In the genomic region with DNA sequence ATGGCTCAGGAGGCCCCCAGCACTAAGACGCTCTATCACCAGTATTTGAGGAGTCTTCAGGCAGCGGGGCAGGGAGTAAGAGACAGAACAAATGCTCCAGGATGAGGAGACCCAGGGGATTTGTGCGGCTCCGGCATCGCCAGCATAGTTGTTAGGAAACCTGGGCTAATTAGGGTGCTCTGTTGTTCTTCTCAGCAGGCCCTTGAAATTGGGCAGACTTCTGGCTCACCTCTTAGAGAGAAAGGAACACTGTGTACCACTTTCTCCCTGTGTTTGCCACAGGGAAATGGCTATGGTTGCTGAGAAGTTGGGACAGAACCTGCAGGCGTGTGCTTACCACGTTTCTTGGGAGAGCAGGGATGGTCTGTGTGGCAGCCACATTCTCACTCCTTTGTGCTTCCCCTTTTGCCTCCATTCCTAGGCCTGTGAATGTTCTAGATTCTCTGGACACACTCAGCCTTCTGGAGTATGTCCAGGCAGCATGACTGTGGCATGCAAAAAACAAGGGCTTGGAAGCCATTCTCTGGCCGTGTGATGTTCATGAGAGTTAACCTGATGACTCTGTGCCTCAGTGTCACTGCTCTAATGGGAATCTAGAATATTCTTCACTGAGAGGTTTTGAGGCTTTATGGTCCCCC, we compare ENCODE assay signal across 1 cellular context.
TF ChIP-seq lines count a peak whose summit lies in the region.

No MANE protein-coding gene starts in this region.

TF ChIP-seq in IMR-90, 13 proteins besides CTCF, POLR2A, EP300 and RAD21 (continued from another document):
- TF ChIP-seq, protein P1, sequence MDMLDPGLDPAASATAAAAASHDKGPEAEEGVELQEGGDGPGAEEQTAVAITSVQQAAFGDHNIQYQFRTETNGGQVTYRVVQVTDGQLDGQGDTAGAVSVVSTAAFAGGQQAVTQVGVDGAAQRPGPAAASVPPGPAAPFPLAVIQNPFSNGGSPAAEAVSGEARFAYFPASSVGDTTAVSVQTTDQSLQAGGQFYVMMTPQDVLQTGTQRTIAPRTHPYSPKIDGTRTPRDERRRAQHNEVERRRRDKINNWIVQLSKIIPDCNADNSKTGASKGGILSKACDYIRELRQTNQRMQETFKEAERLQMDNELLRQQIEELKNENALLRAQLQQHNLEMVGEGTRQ (IDR thresholded peaks at IDR 0.05; ENCODE audit: low read depth, low read length), result no peak
- no peak for TF ChIP-seq CEBPB (IDR thresholded peaks at IDR 0.05; ENCODE audit: low read depth, low read length)
- TF ChIP-seq, protein P2, sequence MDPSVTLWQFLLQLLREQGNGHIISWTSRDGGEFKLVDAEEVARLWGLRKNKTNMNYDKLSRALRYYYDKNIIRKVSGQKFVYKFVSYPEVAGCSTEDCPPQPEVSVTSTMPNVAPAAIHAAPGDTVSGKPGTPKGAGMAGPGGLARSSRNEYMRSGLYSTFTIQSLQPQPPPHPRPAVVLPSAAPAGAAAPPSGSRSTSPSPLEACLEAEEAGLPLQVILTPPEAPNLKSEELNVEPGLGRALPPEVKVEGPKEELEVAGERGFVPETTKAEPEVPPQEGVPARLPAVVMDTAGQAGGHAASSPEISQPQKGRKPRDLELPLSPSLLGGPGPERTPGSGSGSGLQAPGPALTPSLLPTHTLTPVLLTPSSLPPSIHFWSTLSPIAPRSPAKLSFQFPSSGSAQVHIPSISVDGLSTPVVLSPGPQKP (IDR thresholded peaks at IDR 0.05; ENCODE audit: borderline replicate concordance, low read depth, low read length), result no peak
- no peak for TF ChIP-seq CHD1 (IDR thresholded peaks at IDR 0.05; ENCODE audit: low read depth, low read length)
- TF ChIP-seq BHLHE40 (IDR thresholded peaks at IDR 0.05; ENCODE audit: low read depth, low read length), result no peak
- no peak for TF ChIP-seq RCOR1 (IDR thresholded peaks at IDR 0.05; ENCODE audit: insufficient replicate concordance, low read length)
